27 cellular contexts compared by ENCODE assay signal in the genomic region with DNA sequence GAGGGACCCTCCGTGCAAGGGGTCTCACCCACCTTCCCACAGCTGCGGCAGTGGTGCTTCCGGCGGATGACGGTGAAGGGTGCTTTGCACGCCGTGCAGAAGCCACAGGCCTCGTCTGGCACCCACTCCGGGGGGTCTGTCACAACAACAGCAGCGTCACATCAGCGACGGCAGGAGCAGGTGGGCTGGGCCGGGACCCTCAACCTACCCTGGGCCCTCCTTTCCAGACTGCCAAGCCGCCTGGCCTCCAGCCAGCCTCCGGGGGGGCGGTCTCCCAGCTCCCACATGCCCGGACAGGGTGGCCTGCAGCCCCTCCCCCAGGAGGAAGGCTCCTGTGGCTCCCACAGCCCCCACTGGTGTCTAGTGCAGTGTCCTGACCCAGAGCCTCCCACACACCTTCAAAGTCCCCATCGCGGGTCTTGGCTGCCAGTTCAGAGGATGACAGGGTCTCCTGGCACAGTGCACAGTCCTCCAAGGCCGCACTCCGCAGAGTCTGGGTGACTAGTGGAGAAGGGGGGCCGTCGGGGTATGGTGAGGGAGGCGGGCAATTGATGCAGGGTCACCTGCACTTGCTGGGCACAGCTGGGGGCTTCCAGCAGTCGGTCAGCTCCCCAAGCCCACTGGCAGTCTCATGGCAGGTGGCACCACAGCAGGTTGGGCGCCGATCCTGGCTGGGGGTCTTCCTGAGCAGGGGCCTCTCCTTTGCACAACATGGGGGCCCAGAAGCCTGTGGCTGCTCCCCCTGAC.
"Had no signal": no experiment of that assay in that cellular context is flagged by ENCODE, and none has a peak within 500 bp of the region (broad histone marks: within the 10 kb centered on the region; RNA-seq: fewer than 3 reads in every experiment).

No MANE protein-coding gene starts in this region.

- H3K27me3 Mint-ChIP-seq: activated naive CD8-positive, alpha-beta T cell had no signal

- H3K27me3 ChIP-seq: brain microvascular endothelial cell, hepatocyte, neural progenitor cell, tibial nerve had no signal

- FAIRE-seq: astrocyte, frontal cortex had no signal

- ATAC-seq: left colon, natural killer cell, sciatic nerve had no signal

- H3K4me3 Mint-ChIP-seq: activated naive CD8-positive, alpha-beta T cell; natural killer cell; neural progenitor cell; T-helper 2 cell treated with Interferon-gamma antibody and Interleukin-4, amounts not matched to agents 5 μg/mL and 100 μg/mL, for 36 hours had no signal

- H3K27ac Mint-ChIP-seq: activated naive CD8-positive, alpha-beta T cell; natural killer cell; neural progenitor cell; T-helper 2 cell treated with Interferon-gamma antibody and Interleukin-4, amounts not matched to agents 5 μg/mL and 100 μg/mL, for 36 hours had no signal

- H3K9ac ChIP-seq: neural progenitor cell had no signal

- H3K27ac ChIP-seq: brain microvascular endothelial cell, hepatocyte, lower lobe of right lung, neural progenitor cell, skin epidermis, tibial nerve had no signal

- H3K36me3 ChIP-seq: brain microvascular endothelial cell, lower lobe of right lung, neural progenitor cell had no signal

- H3K4me3 ChIP-seq: hepatocyte, lower lobe of right lung, neural progenitor cell, skin epidermis, tibial nerve had no signal

- DNase-seq: activated CD4-positive, alpha-beta T cell treated with anti-CD3 and anti-CD28 coated beads for 4 hours; activated CD4-positive, alpha-beta T cell treated with anti-CD3 and anti-CD28 coated beads, Interleukin-2, amount 50 U/mL, for 4 hours; activated CD4-positive, CD25-positive, alpha-beta regulatory T cell; activated CD8-positive, alpha-beta memory T cell treated with anti-CD3 and anti-CD28 coated beads for 24 hours; activated effector memory CD4-positive, alpha-beta T cell treated with Interleukin-2 at 50 U/mL for 16 hours; activated naive CD4-positive, alpha-beta T cell treated with Interleukin-2 at 50 U/mL for 16 hours; brain microvascular endothelial cell; central memory CD4-positive, alpha-beta T cell; dermis blood vessel endothelial cell; effector CD8-positive, alpha-beta T cell; glutamatergic neuron; islet precursor cell; left colon; lower lobe of right lung; mesenchymal stem cell; natural killer cell; stimulated activated CD4-positive, alpha-beta T cell treated with anti-CD3 and anti-CD28 coated beads, Interleukin-1b, Interleukin-23, amount 100 ng/mL, for 48 hours; stimulated activated naive CD4-positive, alpha-beta T cell had no signal

- H3K9me3 Mint-ChIP-seq: natural killer cell; neural progenitor cell; T-helper 2 cell treated with Interferon-gamma antibody and Interleukin-4, amounts not matched to agents 5 μg/mL and 100 μg/mL, for 36 hours had no signal

- H3K9me3 ChIP-seq: lower lobe of right lung, tibial nerve had no signal
